ENCODE assay signal across 3 cellular contexts in the genomic region with DNA sequence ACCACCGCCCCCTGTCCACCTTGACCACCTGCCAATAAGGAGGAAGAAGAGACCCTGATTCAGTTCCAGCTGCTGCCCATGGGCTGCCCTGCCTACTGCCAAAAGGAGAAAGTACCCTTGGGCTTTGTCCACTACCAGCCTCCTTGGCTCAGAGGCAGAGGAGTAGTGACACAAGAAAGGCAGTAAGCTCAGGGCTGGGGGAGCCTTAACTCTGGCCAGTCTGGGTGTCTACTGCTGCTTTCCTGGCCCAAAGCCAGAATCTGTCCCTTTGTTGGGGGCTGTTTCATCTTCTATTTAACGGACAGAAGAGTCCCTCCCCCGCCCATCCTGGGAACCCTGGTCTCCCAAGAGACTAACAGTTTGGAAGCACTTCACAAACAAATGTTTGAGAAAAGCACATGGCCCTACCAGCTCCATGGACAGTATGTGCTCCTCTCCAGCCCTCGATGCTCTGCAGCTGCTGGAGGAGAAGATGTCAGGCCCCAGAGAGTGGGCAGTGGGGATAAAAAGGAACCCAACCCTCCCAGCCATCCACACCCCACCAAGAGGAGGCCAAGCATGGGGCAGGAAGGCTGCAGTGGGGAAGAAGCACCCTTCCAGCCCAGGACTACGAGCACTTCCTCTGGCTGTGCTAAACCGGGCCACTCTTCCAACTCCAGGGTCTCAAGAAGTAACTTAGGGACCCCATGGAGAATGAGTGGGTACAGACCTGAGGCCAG.
TF ChIP-seq lines count a peak whose summit lies in the region.

No MANE protein-coding gene starts in this region.

TF ChIP-seq in A549, 52 proteins besides CTCF, POLR2A, EP300 and RAD21:
- TF ChIP-seq ZSCAN20 (CRISPR knock-in tag; IDR thresholded peaks at IDR 0.05) = no peak
- TF ChIP-seq USF2 (IDR thresholded peaks at IDR 0.05) = no peak
- TF ChIP-seq KDM1A (IDR thresholded peaks at IDR 0.05; ENCODE audit: low read depth) = no peak
- TF ChIP-seq MAZ (IDR thresholded peaks at IDR 0.05; ENCODE audit: borderline replicate concordance, low read depth, low read length) = no peak
- no peak for TF ChIP-seq ATOH8 (CRISPR knock-in tag; IDR thresholded peaks at IDR 0.05; ENCODE audit: low read depth)
- TF ChIP-seq, protein P1, sequence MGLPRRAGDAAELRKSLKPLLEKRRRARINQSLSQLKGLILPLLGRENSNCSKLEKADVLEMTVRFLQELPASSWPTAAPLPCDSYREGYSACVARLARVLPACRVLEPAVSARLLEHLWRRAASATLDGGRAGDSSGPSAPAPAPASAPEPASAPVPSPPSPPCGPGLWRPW (IDR thresholded peaks at IDR 0.05) = no peak
- no peak for TF ChIP-seq HOXB13 (CRISPR knock-in tag; IDR thresholded peaks at IDR 0.05; ENCODE audit: low read depth)
- TF ChIP-seq, protein P2, sequence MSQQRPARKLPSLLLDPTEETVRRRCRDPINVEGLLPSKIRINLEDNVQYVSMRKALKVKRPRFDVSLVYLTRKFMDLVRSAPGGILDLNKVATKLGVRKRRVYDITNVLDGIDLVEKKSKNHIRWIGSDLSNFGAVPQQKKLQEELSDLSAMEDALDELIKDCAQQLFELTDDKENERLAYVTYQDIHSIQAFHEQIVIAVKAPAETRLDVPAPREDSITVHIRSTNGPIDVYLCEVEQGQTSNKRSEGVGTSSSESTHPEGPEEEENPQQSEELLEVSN (IDR thresholded peaks at IDR 0.05; ENCODE audit: borderline replicate concordance, low read depth) = no peak
- TF ChIP-seq PHF8 (IDR thresholded peaks at IDR 0.05; ENCODE audit: borderline replicate concordance, low read depth) = no peak
- TF ChIP-seq ZC3H11A (IDR thresholded peaks at IDR 0.05) = no peak
- no peak for TF ChIP-seq ZNF302 (CRISPR knock-in tag; IDR thresholded peaks at IDR 0.05)
- TF ChIP-seq RCOR1 (IDR thresholded peaks at IDR 0.05; ENCODE audit: low read depth, low read length) = no peak
- no peak for TF ChIP-seq ESRRA (IDR thresholded peaks at IDR 0.05; ENCODE audit: borderline replicate concordance, low read length)
- TF ChIP-seq GATA3 (IDR thresholded peaks at IDR 0.05; ENCODE audit: borderline replicate concordance) = no peak
- no peak for TF ChIP-seq FOSB (CRISPR knock-in tag; IDR thresholded peaks at IDR 0.05)
- TF ChIP-seq, protein P3, sequence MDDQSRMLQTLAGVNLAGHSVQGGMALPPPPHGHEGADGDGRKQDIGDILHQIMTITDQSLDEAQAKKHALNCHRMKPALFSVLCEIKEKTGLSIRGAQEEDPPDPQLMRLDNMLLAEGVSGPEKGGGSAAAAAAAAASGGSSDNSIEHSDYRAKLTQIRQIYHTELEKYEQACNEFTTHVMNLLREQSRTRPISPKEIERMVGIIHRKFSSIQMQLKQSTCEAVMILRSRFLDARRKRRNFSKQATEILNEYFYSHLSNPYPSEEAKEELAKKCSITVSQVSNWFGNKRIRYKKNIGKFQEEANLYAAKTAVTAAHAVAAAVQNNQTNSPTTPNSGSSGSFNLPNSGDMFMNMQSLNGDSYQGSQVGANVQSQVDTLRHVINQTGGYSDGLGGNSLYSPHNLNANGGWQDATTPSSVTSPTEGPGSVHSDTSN (IDR thresholded peaks at IDR 0.05) = no peak
- no peak for TF ChIP-seq HOXB5 (CRISPR knock-in tag; IDR thresholded peaks at IDR 0.05)

TF ChIP-seq in HEK293, 187 proteins besides CTCF, POLR2A, EP300 and RAD21:
- TF ChIP-seq, protein P4, sequence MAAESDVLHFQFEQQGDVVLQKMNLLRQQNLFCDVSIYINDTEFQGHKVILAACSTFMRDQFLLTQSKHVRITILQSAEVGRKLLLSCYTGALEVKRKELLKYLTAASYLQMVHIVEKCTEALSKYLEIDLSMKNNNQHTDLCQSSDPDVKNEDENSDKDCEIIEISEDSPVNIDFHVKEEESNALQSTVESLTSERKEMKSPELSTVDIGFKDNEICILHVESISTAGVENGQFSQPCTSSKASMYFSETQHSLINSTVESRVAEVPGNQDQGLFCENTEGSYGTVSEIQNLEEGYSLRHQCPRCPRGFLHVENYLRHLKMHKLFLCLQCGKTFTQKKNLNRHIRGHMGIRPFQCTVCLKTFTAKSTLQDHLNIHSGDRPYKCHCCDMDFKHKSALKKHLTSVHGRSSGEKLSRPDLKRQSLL (tag by site-specific recombination; IDR thresholded peaks at IDR 0.05) = no peak
- no peak for TF ChIP-seq ZNF707 (tag by site-specific recombination; IDR thresholded peaks at IDR 0.05)
- no peak for TF ChIP-seq GFI1B (tag by site-specific recombination; IDR thresholded peaks at IDR 0.05)
- TF ChIP-seq, protein P5, sequence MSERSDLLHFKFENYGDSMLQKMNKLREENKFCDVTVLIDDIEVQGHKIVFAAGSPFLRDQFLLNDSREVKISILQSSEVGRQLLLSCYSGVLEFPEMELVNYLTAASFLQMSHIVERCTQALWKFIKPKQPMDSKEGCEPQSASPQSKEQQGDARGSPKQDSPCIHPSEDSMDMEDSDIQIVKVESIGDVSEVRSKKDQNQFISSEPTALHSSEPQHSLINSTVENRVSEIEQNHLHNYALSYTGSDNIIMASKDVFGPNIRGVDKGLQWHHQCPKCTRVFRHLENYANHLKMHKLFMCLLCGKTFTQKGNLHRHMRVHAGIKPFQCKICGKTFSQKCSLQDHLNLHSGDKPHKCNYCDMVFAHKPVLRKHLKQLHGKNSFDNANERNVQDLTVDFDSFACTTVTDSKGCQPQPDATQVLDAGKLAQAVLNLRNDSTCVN (tag by site-specific recombination; optimal IDR thresholded peaks at IDR 0.05) = no peak
- TF ChIP-seq ZNF426 (tag by site-specific recombination; IDR thresholded peaks at IDR 0.05) = no peak
- TF ChIP-seq PATZ1 (tag by site-specific recombination; IDR thresholded peaks at IDR 0.05) = no peak
- TF ChIP-seq HOXA7 (CRISPR knock-in tag; IDR thresholded peaks at IDR 0.05; ENCODE audit: borderline replicate concordance) = no peak
- TF ChIP-seq ZNF530 (tag by site-specific recombination; IDR thresholded peaks at IDR 0.05; ENCODE audit: low read depth) = no peak
- no peak for TF ChIP-seq ZNF274 (IDR thresholded peaks at IDR 0.05; ENCODE audit: low read length)
- TF ChIP-seq ZNF274 (tag by site-specific recombination; IDR thresholded peaks at IDR 0.05; ENCODE audit: borderline replicate concordance) = no peak
- no peak for TF ChIP-seq ZBTB8A (tag by site-specific recombination; IDR thresholded peaks at IDR 0.05)
- TF ChIP-seq, protein P6, sequence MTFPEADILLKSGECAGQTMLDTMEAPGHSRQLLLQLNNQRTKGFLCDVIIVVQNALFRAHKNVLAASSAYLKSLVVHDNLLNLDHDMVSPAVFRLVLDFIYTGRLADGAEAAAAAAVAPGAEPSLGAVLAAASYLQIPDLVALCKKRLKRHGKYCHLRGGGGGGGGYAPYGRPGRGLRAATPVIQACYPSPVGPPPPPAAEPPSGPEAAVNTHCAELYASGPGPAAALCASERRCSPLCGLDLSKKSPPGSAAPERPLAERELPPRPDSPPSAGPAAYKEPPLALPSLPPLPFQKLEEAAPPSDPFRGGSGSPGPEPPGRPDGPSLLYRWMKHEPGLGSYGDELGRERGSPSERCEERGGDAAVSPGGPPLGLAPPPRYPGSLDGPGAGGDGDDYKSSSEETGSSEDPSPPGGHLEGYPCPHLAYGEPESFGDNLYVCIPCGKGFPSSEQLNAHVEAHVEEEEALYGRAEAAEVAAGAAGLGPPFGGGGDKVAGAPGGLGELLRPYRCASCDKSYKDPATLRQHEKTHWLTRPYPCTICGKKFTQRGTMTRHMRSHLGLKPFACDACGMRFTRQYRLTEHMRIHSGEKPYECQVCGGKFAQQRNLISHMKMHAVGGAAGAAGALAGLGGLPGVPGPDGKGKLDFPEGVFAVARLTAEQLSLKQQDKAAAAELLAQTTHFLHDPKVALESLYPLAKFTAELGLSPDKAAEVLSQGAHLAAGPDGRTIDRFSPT (tag by site-specific recombination; IDR thresholded peaks at IDR 0.05) = no peak
- no peak for TF ChIP-seq ZNF585B (tag by site-specific recombination; IDR thresholded peaks at IDR 0.05)
- no peak for TF ChIP-seq GLI2 (tag by site-specific recombination; IDR thresholded peaks at IDR 0.05; ENCODE audit: borderline replicate concordance, low read depth)

TF ChIP-seq in K562, 482 proteins besides CTCF, POLR2A, EP300 and RAD21:
- no peak for TF ChIP-seq PRPF4 (IDR thresholded peaks at IDR 0.05; ENCODE audit: insufficient read depth, low read depth, low read length, poor library complexity, severe bottlenecking)
- no peak for TF ChIP-seq FOXJ2 (tag; IDR thresholded peaks at IDR 0.05)
- TF ChIP-seq NFIX (CRISPR knock-in tag; IDR thresholded peaks at IDR 0.05; ENCODE audit: low read depth) = peak; percentile 20; the same call in 1 of the 2 replicates
- peak; percentile 92 for TF ChIP-seq NFIC (IDR thresholded peaks at IDR 0.05)
- TF ChIP-seq ZNF175 (CRISPR knock-in tag; IDR thresholded peaks at IDR 0.05; ENCODE audit: low read depth) = no peak
- peak; percentile 57; the same call in 1 of the 2 replicates for TF ChIP-seq SPI1 (IDR thresholded peaks at IDR 0.05; ENCODE audit: borderline replicate concordance, low read depth, low read length)
- no peak for TF ChIP-seq ZNF79 (CRISPR knock-in tag; IDR thresholded peaks at IDR 0.05; ENCODE audit: low read depth)
- TF ChIP-seq, protein P2 (IDR thresholded peaks at IDR 0.05; ENCODE audit: borderline replicate concordance in 1 of 2, extremely low read depth in 1 of 2, insufficient read depth in 1 of 2, insufficient read length in 1 of 2, low read depth in 1 of 2, low read length in 1 of 2, poor library complexity in 1 of 2, severe bottlenecking in 1 of 2) = peak in 1 of 2 experiments; percentile 26
